ENCODE assay signal across 8 cellular contexts in the genomic region with DNA sequence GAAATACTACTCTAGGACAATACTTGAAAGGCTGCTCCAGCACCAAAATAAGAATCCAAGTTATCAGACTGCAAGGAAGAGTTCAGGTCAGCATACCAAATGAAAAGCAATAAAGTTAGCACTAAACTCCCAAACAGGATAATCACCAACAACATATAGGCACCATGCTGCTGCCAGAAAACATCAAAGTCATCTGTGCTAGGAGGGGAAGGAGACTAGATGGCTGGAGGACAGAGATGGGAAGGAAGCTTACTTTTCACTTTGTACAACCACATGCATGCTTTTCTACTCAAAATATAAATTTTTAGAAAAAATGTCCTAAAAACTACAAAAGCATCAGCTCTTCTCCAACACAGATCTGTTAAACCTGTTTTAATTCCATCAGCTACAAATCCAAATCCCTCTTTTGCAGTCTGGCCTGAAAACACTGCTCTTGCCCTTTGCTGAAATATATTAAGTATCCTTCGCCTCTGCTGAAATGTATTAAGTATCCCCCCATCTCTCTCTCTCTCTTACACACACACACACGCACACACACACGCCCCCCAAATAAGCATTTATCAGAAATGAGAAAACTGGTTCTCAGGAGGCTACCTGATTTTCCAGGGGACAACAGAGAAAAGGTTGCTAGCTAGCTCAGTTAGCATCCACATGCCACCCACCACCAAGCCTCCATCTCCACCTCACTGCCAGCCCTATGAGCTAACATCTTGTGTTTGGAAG. TPM values are rescaled to one million over a fixed set of nuclear protein-coding genes. Genes with fewer than 3 reads are reported as not detected.
DNase-seq lines count a peak whose midpoint lies in the region; ATAC-seq, FAIRE-seq and TF ChIP-seq lines count a peak whose summit lies in the region.

No MANE protein-coding gene starts in this region.

- H3K9me3 Mint-ChIP-seq in Caco-2 (ENCODE audit: unreplicated experiment) = no peaks in the 10 kb centered on the region

- ATAC-seq in PC-3 (no peak), pancreas (no peak), left colon (no peak), GM21619 (IDR thresholded peaks at IDR 0.05; ENCODE audit: unreplicated experiment) (no peak)

- BruUV-seq in Caco-2 (replicated peaks; lab: Mats Ljungman, UMichigan) (no TSS peak), PC-3 (replicated peaks; lab: Mats Ljungman, UMichigan) (no TSS peak)

- DNase-seq in Caco-2 = no peak
- no peak for DNase-seq in PC-3
- no peak for DNase-seq in epithelial cell of prostate (ENCODE audit: low read depth, low spot score)
- DNase-seq in pancreas = no peak
- DNase-seq in NCI-H748 (lab: John Stamatoyannopoulos, UW; ENCODE audit: unreplicated experiment) = no peak
- no peak for DNase-seq in left colon
- no peak for DNase-seq in stimulated activated CD4-positive, alpha-beta T cell treated with anti-CD3 and anti-CD28 coated beads, Interleukin-4, amount 100 ng/mL, for 1 hour

- H3K9me2 ChIP-seq in PC-3 (replicated peaks; ENCODE audit: low read length) = no peaks in the 10 kb centered on the region

- H3K27me3 Mint-ChIP-seq in Caco-2 (ENCODE audit: insufficient read depth, unreplicated experiment) = no peaks in the 10 kb centered on the region

- peak overlapping the region; percentile 91; the same call in 1 of the 2 replicates for H2AFZ ChIP-seq in PC-3 (ENCODE audit: low read length)

- POLR2A ChIA-PET in Caco-2 (lab: Charles Lee) (interaction anchor here (2.2 kb wide), 1 partner anchor 69 kb away, joined by 7 read pairs; the partner anchor contains the start of gene RPS27), PC-3 (lab: Charles Lee; ENCODE audit: unreplicated experiment) (interaction anchor here (0.6 kb wide), 1 partner anchor 294 kb away, joined by 3 read pairs; the partner anchor contains the start of gene S100A13)

- H3K27me3 ChIP-seq in Caco-2 (replicated peaks; ENCODE audit: control insufficient read depth, insufficient read depth, low read length) = no peaks in the 10 kb centered on the region
- no peaks in the 10 kb centered on the region for H3K27me3 ChIP-seq in PC-3 (ENCODE audit: low read length)
- no peaks in the 10 kb centered on the region for H3K27me3 ChIP-seq in pancreas

- H3K9ac ChIP-seq in PC-3 (ENCODE audit: low read length) = peak overlapping the region; percentile 86

- peaks cover 13% of the 10 kb centered on the region for H3K36me3 Mint-ChIP-seq in Caco-2 (ENCODE audit: insufficient read depth, unreplicated experiment)

- H3F3A ChIP-seq in PC-3 (ENCODE audit: low read length, unreplicated experiment) = no peaks in the 10 kb centered on the region

- H3K9me3 ChIP-seq in Caco-2 (no peaks in the 10 kb centered on the region), PC-3 (ENCODE audit: low read length) (no peaks in the 10 kb centered on the region), pancreas (no peaks in the 10 kb centered on the region)

- TF ChIP-seq CTCF in Caco-2 (IDR thresholded peaks at IDR 0.05; ENCODE audit: insufficient read depth in 1 of 2, low read depth in 1 of 2, low read length in 1 of 2, severe bottlenecking in 1 of 2, unreplicated experiment in 1 of 2) (no peak), PC-3 (conservative IDR thresholded peaks at IDR 0.05; ENCODE audit: low read depth, low read length) (no peak), pancreas (IDR thresholded peaks at IDR 0.05) (no peak)

- H3K4me2 ChIP-seq in PC-3 (ENCODE audit: low read length) = peak overlapping the region; percentile 90

- peak overlapping the region; percentile 71 for H3K4me3 Mint-ChIP-seq in Caco-2 (ENCODE audit: unreplicated experiment)

- peaks cover 22% of the 10 kb centered on the region for H3K4me1 Mint-ChIP-seq in Caco-2 (ENCODE audit: low read depth, unreplicated experiment)

- H3K36me3 ChIP-seq in Caco-2 (ENCODE audit: control insufficient read depth, insufficient read depth, low read length) (no peaks in the 10 kb centered on the region), PC-3 (ENCODE audit: low read depth, low read length) (peaks cover 1% of the 10 kb centered on the region; the same call in 1 of the 2 replicates), pancreas (no peaks in the 10 kb centered on the region)

- CTCF ChIA-PET in Caco-2 (lab: Charles Lee) = interaction anchor here (0.8 to 2.8 kb wide), 3 partner anchors 26 to 432 kb away, joined by 3 to 24 read pairs (median 3); partner anchors contain the start of gene DENND4B
- CTCF ChIA-PET in PC-3 (lab: Charles Lee) = interaction anchor here (0.5 to 1.0 kb wide), 2 partner anchors 11 to 95 kb away, joined by 3 read pairs; no protein-coding TSS in a partner anchor

- intact Hi-C loops in Caco-2 (cut with micrococcal nuclease; ENCODE audit: unreplicated experiment) = loop anchor here (5.0 kb wide), 1 partner anchor 244 kb away; the partner anchor contains the start of gene NPR1
- intact Hi-C loops in PC-3 (cut with micrococcal nuclease) = loop anchor here (5.0 kb wide), 2 partner anchors 39 to 124 kb away; no protein-coding TSS in a partner anchor
- intact Hi-C loops in pancreas (cut with DNase I) = no loop called here
- intact Hi-C loops in left colon (cut with DNase I, micrococcal nuclease) = no loop called here

- H3K27ac Mint-ChIP-seq in Caco-2 (ENCODE audit: unreplicated experiment) = peak overlapping the region; percentile 86

- H3K27ac ChIP-seq in PC-3 (ENCODE audit: low read length) (no peak overlapping the region), epithelial cell of prostate (peak overlapping the region; percentile 88), pancreas (no peak overlapping the region)

- H3K4me3 ChIP-seq in Caco-2 (ENCODE audit: low read depth, low read length) (peak overlapping the region; percentile 63), PC-3 (ENCODE audit: low read length) (peak overlapping the region; percentile 97), pancreas (peak overlapping the region in 3 of 4 donors; percentile 63 to 75 (median 74))

- no peak for FAIRE-seq in pancreas (lab: Jason Lieb, UNC)

- H3K79me2 ChIP-seq in PC-3 (ENCODE audit: low read length) = peaks cover 60% of the 10 kb centered on the region

- H3K4me1 ChIP-seq in Caco-2 (peaks cover 16% of the 10 kb centered on the region), PC-3 (ENCODE audit: insufficient read depth, low read length) (peaks cover 30% of the 10 kb centered on the region), pancreas (peaks cover 3 to 20% (median 8%) of the 10 kb centered on the region in 3 donors)

- H4K20me1 ChIP-seq in PC-3 (ENCODE audit: low read length) = peaks cover 32% of the 10 kb centered on the region

- WGBS in pancreas, 2 donors = 20 to 31% methylated on average over 3 of the region's 3 CpGs

RNA-seq across cellular contexts. Expression of gene GATAD2B, which starts 1.5 kb away (rescaled TPM):
- total RNA-seq in Caco-2 (2022) (38.0 and 42.6 TPM in 2 replicates), PC-3 (2014; rRNA removed) (7.2 and 11.7 TPM in 2 replicates), pancreas (10 to 100 TPM; 15.0 to 27.1 (median 17.1) TPM), left colon (10 to 100 TPM; 33.9 to 34.9 TPM)
- polyA plus RNA-seq in pancreas = 1 to 10 TPM; 4.8 to 7.4 TPM

RNA-seq across cellular contexts. Expression of gene DENND4B, which starts 25.3 kb away (rescaled TPM):
- total RNA-seq in Caco-2 (2022) (78.2 and 79.0 TPM in 2 replicates), PC-3 (2014; rRNA removed) (27.3 and 38.0 TPM in 2 replicates), pancreas (10 to 100 TPM; 17.8 to 41.7 (median 20.4) TPM), left colon (10 to 100 TPM; 32.1 to 41.7 TPM)
- polyA plus RNA-seq in pancreas = 10 to 100 TPM; 48.9 to 57.0 TPM

RNA-seq across cellular contexts. Expression of gene CRTC2, which starts 37.2 kb away (rescaled TPM):
- total RNA-seq in Caco-2 (2022) (24.4 and 30.8 TPM in 2 replicates), PC-3 (2014; rRNA removed) (17.6 and 21.0 TPM in 2 replicates), pancreas (10 to 100 TPM; 13.4 to 27.6 (median 18.3) TPM), left colon (10 to 100 TPM; 21.9 to 30.1 TPM)
- 10 to 100 TPM; 36.9 to 48.6 TPM for polyA plus RNA-seq in pancreas

RNA-seq across cellular contexts. Expression of gene SLC39A1, which starts 42.1 kb away (rescaled TPM):
- total RNA-seq in Caco-2 (2022) (135 and 150 TPM in 2 replicates), PC-3 (2014; rRNA removed) (201 and 224 TPM in 2 replicates), pancreas (10 to 100 TPM; 20.0 to 46.1 (median 27.0) TPM), left colon (10 to 100 TPM; 68.8 to 70.9 TPM)
- 10 to 100 TPM; 22.8 to 38.1 TPM for polyA plus RNA-seq in pancreas

RNA-seq across cellular contexts. Expression of gene CREB3L4, which starts 46.5 kb away (rescaled TPM):
- total RNA-seq in Caco-2 (2022) = 9.0 and 9.8 TPM in 2 replicates
- 22.9 and 28.7 TPM in 2 replicates for total RNA-seq in PC-3 (2014; rRNA removed)
- 10 to 100 TPM in 2 of 6 donors, 1 to 10 TPM in 4; 6.5 to 13.2 (median 8.0) TPM for total RNA-seq in pancreas
- polyA plus RNA-seq in pancreas = 10 to 100 TPM; 13.3 to 19.6 TPM
- total RNA-seq in left colon = 10 to 100 TPM; 18.2 to 21.5 TPM

Comparison
In these comparisons a context has a peak if more than half of its experiments do, and no peak if none do; other contexts are left out.
1. intact Hi-C loops: an anchor here in Caco-2 (5.0 kb wide) and PC-3 (5.0 kb wide); none called in pancreas and left colon.